ENCODE assay signal across 8 cellular contexts in genomic region chr3:177359601-177360357, GRCh38.
DNase-seq lines count a peak whose midpoint lies in the region; ATAC-seq and TF ChIP-seq lines count a peak whose summit lies in the region.

No MANE protein-coding gene starts in this region.

- TF ChIP-seq CTCF in GM13976 (IDR thresholded peaks at IDR 0.05; ENCODE audit: borderline replicate concordance, control extremely low read depth, extremely low read depth, insufficient read depth, missing control alignments) (peak; percentile 19), progenitor cell of endocrine pancreas (IDR thresholded peaks at IDR 0.05; ENCODE audit: unreplicated experiment) (no peak)

- H3K4me1 Mint-ChIP-seq in T-cell (peaks cover 51 to 57% (median 52%) of the 10 kb centered on the region in 3 donors), progenitor cell of endocrine pancreas (ENCODE audit: low read depth) (peaks cover 55% of the 10 kb centered on the region)

- ATAC-seq in HG02870 (IDR thresholded peaks at IDR 0.05; ENCODE audit: unreplicated experiment) (peak; percentile 59), T-cell (replicated peaks in 1 of 4) (peak; percentile 83 to 90 (median 86)), left cardiac atrium (peak; percentile 90 to 93)

- CTCF ChIA-PET in T-cell (lab: Charles Lee): interaction anchor here (0.5 to 3.7 kb wide), 14 partner anchors 14 to 991 kb away, joined by 3 to 19 read pairs (median 4); partner anchors contain the start of gene TBL1XR1 (in 1 of the 2)

- no peaks in the 10 kb centered on the region for H3K36me3 Mint-ChIP-seq in T-cell
- no peaks in the 10 kb centered on the region for H3K36me3 Mint-ChIP-seq in progenitor cell of endocrine pancreas (ENCODE audit: insufficient read depth)

- H3K27me3 Mint-ChIP-seq in T-cell (peaks cover 0 to 1% of the 10 kb centered on the region in 2 donors), progenitor cell of endocrine pancreas (no peaks in the 10 kb centered on the region)

- no peaks in the 10 kb centered on the region for H3K9me3 Mint-ChIP-seq in T-cell
- H3K9me3 Mint-ChIP-seq in progenitor cell of endocrine pancreas (ENCODE audit: low read depth): no peaks in the 10 kb centered on the region

- H3K4me3 Mint-ChIP-seq in T-cell (peak overlapping the region; percentile 82 to 89 (median 87)), progenitor cell of endocrine pancreas (ENCODE audit: low read depth) (peak overlapping the region; percentile 59)

- in situ Hi-C loops in GM13976 (cut with MboI; ENCODE audit: low sequenced_read_pairs, unreplicated experiment): loop anchor here (10.0 kb wide), 1 partner anchor 165 kb away; the partner anchor contains the start of gene TBL1XR1

- intact Hi-C loops in left cardiac atrium (cut with DNase I): loop anchor here (1.0 to 10.0 kb wide), 6 partner anchors 95 to 307 kb away; partner anchors contain the start of gene TBL1XR1 (in 2 of the 2)

- DNase-seq in GM13976 (ENCODE audit: low spot score): peak; percentile 91
- peak; percentile 100 for DNase-seq in NCI-H146 (lab: John Stamatoyannopoulos, UW)
- DNase-seq in T-cell: peak; percentile 89 to 98 (median 95)
- peak; percentile 94 for DNase-seq in amniotic stem cell (lab: John Stamatoyannopoulos, UW)
- peak; percentile 96 for DNase-seq in left cardiac atrium
- peak; percentile 96 for DNase-seq in progenitor cell of endocrine pancreas (ENCODE audit: low spot score, unreplicated experiment)
- DNase-seq in ureter (ENCODE audit: low spot score): peak; percentile 97

- H3K27ac Mint-ChIP-seq in T-cell (peak overlapping the region; percentile 98 to 99), progenitor cell of endocrine pancreas (peak overlapping the region; percentile 98)

- POLR2A ChIA-PET in T-cell (lab: Charles Lee): interaction anchor here (0.6 to 1.5 kb wide), 13 partner anchors 100 to 308 kb away, joined by 3 to 22 read pairs (median 4); partner anchors contain the start of gene TBL1XR1 (in 2 of the 2)

Comparison
In these comparisons a context has a peak if more than half of its experiments do, and no peak if none do; other contexts are left out.
1. Peak in every context shown above with its lines: DNase-seq and ATAC-seq.